10 cellular contexts compared by ENCODE assay signal in genomic region chr4:138671606-138672084, GRCh38.
"Had no signal": no experiment of that assay in that cellular context is flagged by ENCODE, and none has a peak within 500 bp of the region (broad histone marks: within the 10 kb centered on the region; RNA-seq: fewer than 3 reads in every experiment).

No MANE protein-coding gene starts in this region.

- H3K4me2 ChIP-seq: neural progenitor cell had no signal

- ATAC-seq: left ventricle myocardium superior had no signal

- H3K36me3 ChIP-seq: neural progenitor cell, thyroid gland had no signal

- H3K9me3 ChIP-seq: thyroid gland had no signal

- DNase-seq: activated CD4-positive, alpha-beta T cell treated with anti-CD3 and anti-CD28 coated beads, Interleukin-2, amount 50 U/mL, for 4 hours; effector memory CD4-positive, alpha-beta T cell; foreskin fibroblast; left ventricle myocardium superior; stimulated activated CD4-positive, alpha-beta T cell treated with anti-CD3 and anti-CD28 coated beads, Interleukin-12 subunit alpha, Interleukin-12 subunit beta, amount 100 ng/mL, for 4 hours; stimulated activated CD4-positive, alpha-beta T cell treated with anti-CD3 and anti-CD28 coated beads, Interleukin-1b, Interleukin-23, amount 100 ng/mL, for 48 hours; stimulated activated CD8-positive, alpha-beta memory T cell treated with anti-CD3 and anti-CD28 coated beads, Interleukin-4, amount 100 ng/mL, for 48 hours; stimulated activated naive CD4-positive, alpha-beta T cell treated with Interleukin-2 at 50 U/mL for 16 hours; thyroid gland had no signal

- H3K4me1 ChIP-seq: neural progenitor cell had no signal

- H3K27me3 ChIP-seq: neural progenitor cell, thyroid gland had no signal

- H3K27ac ChIP-seq: neural progenitor cell, thyroid gland had no signal

- H3K9ac ChIP-seq: neural progenitor cell had no signal

- H3K4me3 ChIP-seq: neural progenitor cell, thyroid gland had no signal
